7 cellular contexts compared by ENCODE assay signal in genomic region chr1:210292276-210292851, GRCh38. TPM values are rescaled to one million over a fixed set of nuclear protein-coding genes. Genes with fewer than 3 reads are reported as not detected.
DNase-seq lines count a peak whose midpoint lies in the region; ATAC-seq and TF ChIP-seq lines count a peak whose summit lies in the region.

No MANE protein-coding gene starts in this region.

- peaks cover 9% of the 10 kb centered on the region for H3F3A ChIP-seq in SK-N-SH (replicated peaks; ENCODE audit: insufficient read depth)

- H3K27me3 ChIP-seq in SK-N-SH (ENCODE audit: insufficient read depth) (no peaks in the 10 kb centered on the region), mammary epithelial cell (ENCODE audit: insufficient read depth, low read length) (no peaks in the 10 kb centered on the region)

- H3K4me3 ChIP-seq in SK-N-SH (ENCODE audit: low read depth in 2 of 2, low read length in 1 of 2) (peak overlapping the region; percentile 45 to 55), mammary epithelial cell (replicated peaks in 1 of 3; ENCODE audit: insufficient read depth in 1 of 3, low read depth in 2 of 3, low read length in 3 of 3) (peak overlapping the region; percentile 35 to 43 (median 38))

- dilution Hi-C loops in mammary epithelial cell (cut with HindIII; ENCODE audit: low sequenced_read_pairs) = no loop called here

- H3K9ac ChIP-seq in SK-N-SH (peak overlapping the region; percentile 54), mammary epithelial cell (ENCODE audit: insufficient read depth, low read length) (no peak overlapping the region)

- POLR2A ChIA-PET in SK-N-SH (lab: Yijun Ruan, JAX) = interaction anchor here (1.2 to 4.5 kb wide), 8 partner anchors 10 to 82 kb away, joined by 3 to 29 read pairs (median 6); partner anchors contain the start of gene SERTAD4

- WGBS in SK-N-SH (ENCODE audit: low lambda C conversion rate) = 11% methylated on average over 27 of the region's 52 CpGs
- 9% methylated on average over 6 of the region's 52 CpGs for WGBS in mammary epithelial cell (ENCODE audit: low coverage, missing lambda C conversion rate)

- TF ChIP-seq EP300 in SK-N-SH (IDR thresholded peaks at IDR 0.05; ENCODE audit: borderline replicate concordance in 1 of 2, low read depth in 1 of 2, low read length in 1 of 2) = no peak

- H3K4me2 ChIP-seq in SK-N-SH = peak overlapping the region; percentile 86
- peak overlapping the region; percentile 94 for H3K4me2 ChIP-seq in mammary epithelial cell (ENCODE audit: insufficient read depth, low read depth, low read length)

- TF ChIP-seq CTCF in GM12874 (IDR thresholded peaks at IDR 0.05; ENCODE audit: insufficient read depth, low read depth, low read length) (peak; percentile 47; the same call in 1 of the 2 replicates), SK-N-SH (IDR thresholded peaks at IDR 0.05) (peak; percentile 48), mammary epithelial cell (conservative IDR thresholded peaks at IDR 0.05 in 1 of 2, IDR thresholded peaks at IDR 0.05 in 1 of 2; ENCODE audit: extremely low read depth in 1 of 2, insufficient read depth in 1 of 2, low read depth in 1 of 2, low read length in 2 of 2) (peak in 1 of 2 donors; percentile 51)

- H2AFZ ChIP-seq in SK-N-SH (ENCODE audit: low read depth) = peak overlapping the region; percentile 78
- H2AFZ ChIP-seq in mammary epithelial cell (ENCODE audit: low read depth, low read length) = peak overlapping the region; percentile 85

- H3K9me3 ChIP-seq in SK-N-SH = no peaks in the 10 kb centered on the region
- no peaks in the 10 kb centered on the region for H3K9me3 ChIP-seq in mammary epithelial cell (replicated peaks; ENCODE audit: insufficient read depth, low read length)

- BruUV-seq in mammary epithelial cell (replicated peaks; lab: Mats Ljungman, UMichigan) = no TSS peak

- H3K27ac ChIP-seq in SK-N-SH (ENCODE audit: low read depth in 2 of 2, low read length in 1 of 2) (peak overlapping the region; percentile 55 to 98; a peak in 3 of 4 replicates), mammary epithelial cell (ENCODE audit: insufficient read depth, low read depth, low read length) (no peak overlapping the region)

- in situ Hi-C loops in mammary epithelial cell (cut with MboI; ENCODE audit: low sequenced_read_pairs in 2 of 2) = no loop called here

- CTCF ChIA-PET in SK-N-SH (lab: Yijun Ruan, JAX) = interaction anchor here (0.6 to 4.6 kb wide), 16 partner anchors 9 to 518 kb away, joined by 3 to 29 read pairs (median 6); partner anchors contain the start of gene SERTAD4
- CTCF ChIA-PET in mammary epithelial cell (lab: Charles Lee; ENCODE audit: low non-redundant PET) = interaction anchor here (0.6 kb wide), 1 partner anchor 239 kb away, joined by 3 read pairs; no protein-coding TSS in a partner anchor

- H4K20me1 ChIP-seq in SK-N-SH (ENCODE audit: insufficient read depth) (no peaks in the 10 kb centered on the region), mammary epithelial cell (ENCODE audit: insufficient read depth, low read length) (no peaks in the 10 kb centered on the region)

- intact Hi-C loops in mammary epithelial cell (cut with micrococcal nuclease) = no loop called here

- no peak for TF ChIP-seq RAD21 in SK-N-SH (IDR thresholded peaks at IDR 0.05; ENCODE audit: low read length)

- ATAC-seq in HG02884 (IDR thresholded peaks at IDR 0.05; ENCODE audit: unreplicated experiment) (peak; percentile 83), HG03097 (IDR thresholded peaks at IDR 0.05; ENCODE audit: low FRiP score, unreplicated experiment) (no peak)

- DNase-seq in SK-N-SH (peak; percentile 80), mammary epithelial cell (peak; percentile 26), left kidney (ENCODE audit: low read depth, low spot score) (peak; percentile 88)
- peak; percentile 24 for DNase-seq in stimulated activated CD4-positive, alpha-beta T cell treated with anti-CD3 and anti-CD28 coated beads, Interleukin-4, amount 100 ng/mL, for 24 hours

- no peaks in the 10 kb centered on the region for H3K36me3 ChIP-seq in SK-N-SH (replicated peaks in 1 of 2; ENCODE audit: control insufficient read depth in 1 of 2, insufficient read depth in 2 of 2, low read length in 1 of 2)
- H3K36me3 ChIP-seq in mammary epithelial cell (ENCODE audit: insufficient read depth, low read length) = no peaks in the 10 kb centered on the region

- H3K4me1 ChIP-seq in SK-N-SH (ENCODE audit: control insufficient read depth in 1 of 2, insufficient read depth in 2 of 2, low read depth in 1 of 2, low read length in 1 of 2) (peaks cover 23 to 43% of the 10 kb centered on the region in 2 experiments), mammary epithelial cell (ENCODE audit: insufficient read depth, low read length) (peaks cover 14% of the 10 kb centered on the region)

- H3K9me2 ChIP-seq in SK-N-SH = no peaks in the 10 kb centered on the region

- H3K79me2 ChIP-seq in SK-N-SH (ENCODE audit: insufficient read depth) (no peaks in the 10 kb centered on the region), mammary epithelial cell (ENCODE audit: insufficient read depth, low read length) (no peaks in the 10 kb centered on the region)

TF ChIP-seq in SK-N-SH, 30 proteins besides CTCF, POLR2A, EP300 and RAD21:
- TF ChIP-seq YY1 (IDR thresholded peaks at IDR 0.05; ENCODE audit: low read depth) = 0 out of 2 replicates have a peak, but pooled peaks have one; percentile 4
- no peak for TF ChIP-seq GATA2 (CRISPR knock-in tag; IDR thresholded peaks at IDR 0.05)

RNA-seq across cellular contexts. Expression of gene HHAT, which starts 36.3 kb away (rescaled TPM):
- polyA plus RNA-seq in SK-N-SH (2012; rRNA removed) (8.1 and 10.8 TPM in 2 replicates), mammary epithelial cell (1.8 TPM)
- polyA plus RNA-seq in SK-N-SH (2012; cell fraction: cytosol; rRNA removed) = 7.6 and 9.5 TPM in 2 replicates
- polyA plus RNA-seq in SK-N-SH (2012; cell fraction: nucleus; rRNA removed) = 10.3 and 15.1 TPM in 2 replicates
- 1 to 10 TPM; 1.8 to 9.8 TPM for total RNA-seq in mammary epithelial cell
- polyA minus RNA-seq in mammary epithelial cell = not detected

RNA-seq across cellular contexts. Expression of gene SERTAD4, which starts 59.8 kb away (rescaled TPM):
- polyA plus RNA-seq in SK-N-SH (2012; rRNA removed) = 2.6 and 2.9 TPM in 2 replicates
- 2.8 and 3.5 TPM in 2 replicates for polyA plus RNA-seq in SK-N-SH (2012; cell fraction: cytosol; rRNA removed)
- polyA plus RNA-seq in SK-N-SH (2012; cell fraction: nucleus; rRNA removed) = 1.8 and 3.0 TPM in 2 replicates
- total RNA-seq in mammary epithelial cell = 1 to 10 TPM in 1 of 2 donors, under 1 TPM in 1; 0.67 to 4.8 TPM
- 4.1 TPM for polyA plus RNA-seq in mammary epithelial cell
- polyA minus RNA-seq in mammary epithelial cell = 4.2 TPM

Comparison
In these comparisons a context has a peak if more than half of its experiments do, and no peak if none do; other contexts are left out.
1. DNase-seq: peak in every context shown above with its lines; median percentile 88 in left kidney; 80 in SK-N-SH; 26 in mammary epithelial cell; 24 in stimulated activated CD4-positive, alpha-beta T cell treated with anti-CD3 and anti-CD28 coated beads, Interleukin-4, amount 100 ng/mL, for 24 hours.